ENCODE assay signal across 26 cellular contexts in the genomic region with DNA sequence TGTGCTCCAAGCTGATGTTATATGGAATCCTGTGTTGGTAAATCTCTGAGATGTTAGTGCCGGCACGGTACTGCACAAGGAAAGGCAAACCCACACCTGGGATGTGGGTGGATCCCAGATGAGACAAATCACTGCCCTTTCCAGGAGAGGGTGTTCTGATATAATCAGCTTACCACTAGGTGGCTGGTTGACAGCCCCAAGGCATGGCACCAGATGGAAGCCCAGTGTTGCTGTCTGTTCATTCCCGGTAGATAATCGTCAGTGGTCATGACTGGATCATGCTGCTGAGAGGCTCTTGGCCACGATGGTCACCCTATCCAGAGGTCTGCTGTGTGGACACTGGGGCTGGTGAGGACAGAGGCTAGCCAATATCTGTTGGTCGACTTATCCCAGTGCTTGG.
DNase-seq lines count a peak whose midpoint lies in the region; ATAC-seq, FAIRE-seq and TF ChIP-seq lines count a peak whose summit lies in the region.
"Had no signal": no experiment of that assay in that cellular context is flagged by ENCODE, and none has a peak within 500 bp of the region (broad histone marks: within the 10 kb centered on the region; RNA-seq: fewer than 3 reads in every experiment).

No MANE protein-coding gene starts in this region.

- no peak overlapping the region for H3K18ac ChIP-seq in IMR-90 (ENCODE audit: low read depth, low read length)
- H3K18ac ChIP-seq in H1 (ENCODE audit: extremely low read depth, low read length), result no peak overlapping the region
- H3K18ac ChIP-seq in trophoblast cell (ENCODE audit: low read length), result no peak overlapping the region

- H2BK12ac ChIP-seq in H1 (ENCODE audit: low read depth, low read length), result no peak overlapping the region
- H2BK12ac ChIP-seq in trophoblast cell (ENCODE audit: low read length), result no peak overlapping the region

- POLR2A ChIA-PET in IMR-90 (lab: Charles Lee; ENCODE audit: unreplicated experiment), result no interaction called here
- POLR2A ChIA-PET in H1 (lab: Charles Lee; ENCODE audit: partially characterized antibody), result no interaction called here
- POLR2A ChIA-PET in SK-N-SH (lab: Yijun Ruan, JAX), result no interaction called here
- POLR2A ChIA-PET in HepG2 (lab: Yijun Ruan, JAX), result no interaction called here

- no peaks in the 10 kb centered on the region for H3K4me1 Mint-ChIP-seq in activated T-cell treated with anti-CD3 and anti-CD28 coated beads, Interleukin-2, amount 50 U/mL, for 24 hours (ENCODE audit: low read depth)
- H3K4me1 Mint-ChIP-seq in activated T-cell treated with anti-CD3 and anti-CD28 coated beads, Interleukin-2, amount 50 U/mL, for 72 hours (ENCODE audit: low read depth), result no peaks in the 10 kb centered on the region

- H3K36me3 Mint-ChIP-seq in activated T-cell treated with anti-CD3 and anti-CD28 coated beads, Interleukin-2, amount 50 U/mL, for 24 hours (ENCODE audit: low read depth), result no peaks in the 10 kb centered on the region
- H3K36me3 Mint-ChIP-seq in activated T-cell treated with anti-CD3 and anti-CD28 coated beads, Interleukin-2, amount 50 U/mL, for 72 hours (ENCODE audit: insufficient read depth in 2 of 2), result no peaks in the 10 kb centered on the region

- H3K4me3 Mint-ChIP-seq in activated T-cell treated with anti-CD3 and anti-CD28 coated beads, Interleukin-2, amount 50 U/mL, for 24 hours, result no peak overlapping the region
- H3K4me3 Mint-ChIP-seq in activated T-cell treated with anti-CD3 and anti-CD28 coated beads, Interleukin-2, amount 50 U/mL, for 72 hours, result no peak overlapping the region
- H3K4me3 Mint-ChIP-seq: CD4-positive, alpha-beta T cell had no signal

- no peaks in the 10 kb centered on the region for H3K9me3 Mint-ChIP-seq in activated T-cell treated with anti-CD3 and anti-CD28 coated beads, Interleukin-2, amount 50 U/mL, for 24 hours
- H3K9me3 Mint-ChIP-seq in activated T-cell treated with anti-CD3 and anti-CD28 coated beads, Interleukin-2, amount 50 U/mL, for 72 hours, result no peaks in the 10 kb centered on the region
- H3K9me3 Mint-ChIP-seq: CD4-positive, alpha-beta T cell had no signal

- H3K9me2 ChIP-seq in SK-N-SH, result no peaks in the 10 kb centered on the region

- H4K5ac ChIP-seq in IMR-90 (ENCODE audit: low read depth, low read length), result no peak overlapping the region
- no peak overlapping the region for H4K5ac ChIP-seq in H1 (ENCODE audit: insufficient read length, low read depth, low read length)

- H4K8ac ChIP-seq in IMR-90 (ENCODE audit: low read depth in 2 of 2, low read length in 2 of 2) (no peak overlapping the region), H1 (ENCODE audit: extremely low read depth, insufficient read depth, low read length) (no peak overlapping the region), trophoblast cell (ENCODE audit: low read depth, low read length) (no peak overlapping the region)

- no peak overlapping the region for H3K14ac ChIP-seq in IMR-90 (replicated peaks; ENCODE audit: low read depth, low read length)
- no peak overlapping the region for H3K14ac ChIP-seq in H1 (ENCODE audit: insufficient read length)
- H3K14ac ChIP-seq in trophoblast cell (ENCODE audit: low read length), result no peak overlapping the region

- no peak for ATAC-seq in activated T-cell treated with anti-CD3 and anti-CD28 coated beads, Interleukin-2, amount 50 U/mL, for 72 hours (replicated peaks in 1 of 2)
- no peak for ATAC-seq in IMR-90 (ENCODE audit: low read depth)
- no peak for ATAC-seq in HepG2

- in situ Hi-C loops in IMR-90 (cut with MboI; ENCODE audit: low sequenced_read_pairs) (no loop called here), HepG2 (cut with HindIII; ENCODE audit: extremely low pct_ligation_motif_present, low pct_unique_long_range_greater_than_20kb) (no loop called here)

- H3K27me3 ChIP-seq in IMR-90 (ENCODE audit: control insufficient read depth, insufficient read depth, low read length) (no peaks in the 10 kb centered on the region), H1 (replicated peaks in 1 of 4; ENCODE audit: control insufficient read depth in 3 of 4, extremely low read depth in 1 of 4, insufficient read depth in 3 of 4, low read length in 3 of 4) (no peaks in the 10 kb centered on the region), trophoblast cell (ENCODE audit: insufficient read depth, low read length) (no peaks in the 10 kb centered on the region), SK-N-SH (ENCODE audit: insufficient read depth) (no peaks in the 10 kb centered on the region), HepG2 (ENCODE audit: control insufficient read depth in 1 of 2, insufficient read depth in 2 of 2, low read length in 2 of 2) (peaks cover 3 to 33% of the 10 kb centered on the region in 2 experiments; a peak in 3 of 5 replicates)
- H3K27me3 ChIP-seq: BLaER1 had no signal

- DNase-seq in activated T-cell treated with anti-CD3 and anti-CD28 coated beads, Interleukin-2, amount 50 U/mL, for 24 hours, result peak; percentile 6
- DNase-seq in activated T-cell treated with anti-CD3 and anti-CD28 coated beads, Interleukin-2, amount 50 U/mL, for 72 hours, result no peak
- DNase-seq in IMR-90 (no peak), H1 (ENCODE audit: low read depth in 1 of 2, low spot score in 2 of 2) (no peak), trophoblast cell (no peak), SK-N-SH (no peak), HepG2 (ENCODE audit: low spot score) (no peak), NCI-H2081 (lab: John Stamatoyannopoulos, UW) (no peak)
- DNase-seq: 8988T; CD4-positive, alpha-beta T cell; DMS79; EL; GDM1; GOT3; KBM-7; MV-4-11; NCI-H1105; NCI-H1436 treated with DMSO at 0.1 percent for 48 hours; NCI-H1930; NCI-H446; NCI-H524 treated with DMSO at 0.1 percent for 48 hours; NCI-H774; PC-9; SHP77 had no signal

- H2AFZ ChIP-seq in IMR-90 (replicated peaks; ENCODE audit: low read length, poor library complexity), result peak overlapping the region; percentile 14
- no peak overlapping the region for H2AFZ ChIP-seq in H1 (ENCODE audit: low read length)
- H2AFZ ChIP-seq in trophoblast cell (ENCODE audit: insufficient read depth, low read length, poor library complexity), result no peak overlapping the region
- no peak overlapping the region for H2AFZ ChIP-seq in SK-N-SH (ENCODE audit: low read depth)
- H2AFZ ChIP-seq in HepG2 (ENCODE audit: low read length), result no peak overlapping the region
- H2AFZ ChIP-seq: PC-9 had no signal

- H3K4ac ChIP-seq in IMR-90 (ENCODE audit: low read depth, low read length) (no peak overlapping the region), H1 (replicated peaks; ENCODE audit: insufficient read length, low read depth, low read length) (no peak overlapping the region), trophoblast cell (ENCODE audit: low read depth, low read length) (no peak overlapping the region)

- TF ChIP-seq RAD21 in IMR-90 (IDR thresholded peaks at IDR 0.05; ENCODE audit: low read length) (no peak), H1 (IDR thresholded peaks at IDR 0.05 in 1 of 2, conservative IDR thresholded peaks at IDR 0.05 in 1 of 2; ENCODE audit: low read depth in 2 of 2, low read length in 2 of 2) (no peak; a peak in 1 of 4 replicates), SK-N-SH (IDR thresholded peaks at IDR 0.05; ENCODE audit: low read length) (no peak), HepG2 (CRISPR knock-in tag; IDR thresholded peaks at IDR 0.05) (no peak)

- H3K4me1 ChIP-seq in IMR-90 (ENCODE audit: control insufficient read depth, insufficient read depth, low read length), result no peaks in the 10 kb centered on the region
- H3K4me1 ChIP-seq in H1 (replicated peaks in 1 of 4; ENCODE audit: control insufficient read depth in 3 of 4, insufficient read depth in 4 of 4, low read length in 3 of 4), result no peaks in the 10 kb centered on the region; a peak in 1 of 7 replicates
- no peaks in the 10 kb centered on the region for H3K4me1 ChIP-seq in trophoblast cell (ENCODE audit: control insufficient read depth in 1 of 2, insufficient read depth in 2 of 2, low read length in 2 of 2)
- H3K4me1 ChIP-seq in SK-N-SH (ENCODE audit: control insufficient read depth in 1 of 2, insufficient read depth in 2 of 2, low read depth in 1 of 2, low read length in 1 of 2), result no peaks in the 10 kb centered on the region
- no peaks in the 10 kb centered on the region for H3K4me1 ChIP-seq in HepG2 (ENCODE audit: insufficient read depth, low read length)
- H3K4me1 ChIP-seq: BLaER1 had no signal

- CTCF ChIA-PET in IMR-90 (lab: Yijun Ruan, JAX), result no interaction called here
- CTCF ChIA-PET in H1 (lab: Charles Lee; ENCODE audit: partially characterized antibody), result interaction anchor here (1.0 to 1.9 kb wide), 2 partner anchors 11 to 44 kb away, joined by 3 to 4 read pairs; no protein-coding TSS in a partner anchor
- CTCF ChIA-PET in SK-N-SH (lab: Yijun Ruan, JAX), result no interaction called here
- CTCF ChIA-PET in HepG2 (lab: Yijun Ruan, JAX; ENCODE audit: low intra/inter-chr PET ratio, low total read pairs), result no interaction called here

- H2AK5ac ChIP-seq in IMR-90 (ENCODE audit: low read depth, low read length) (no peak overlapping the region), H1 (ENCODE audit: low read depth, low read length) (no peak overlapping the region), trophoblast cell (ENCODE audit: low read length) (no peak overlapping the region)

- H3K79me1 ChIP-seq in IMR-90 (ENCODE audit: low read depth in 1 of 2, low read length in 2 of 2) (no peaks in the 10 kb centered on the region), H1 (ENCODE audit: low read depth, low read length) (no peaks in the 10 kb centered on the region), trophoblast cell (ENCODE audit: low read length) (no peaks in the 10 kb centered on the region)

- TF ChIP-seq EP300 in H1 (IDR thresholded peaks at IDR 0.05; ENCODE audit: borderline replicate concordance in 1 of 2, low read depth in 2 of 2, low read length in 2 of 2) (no peak), SK-N-SH (IDR thresholded peaks at IDR 0.05; ENCODE audit: borderline replicate concordance in 1 of 2, low read depth in 1 of 2, low read length in 1 of 2) (no peak), HepG2 (IDR thresholded peaks at IDR 0.05; ENCODE audit: low read depth in 2 of 2, low read length in 2 of 2) (no peak), HepG2 (CRISPR knock-in tag; IDR thresholded peaks at IDR 0.05; ENCODE audit: borderline replicate concordance) (no peak)

- H2BK15ac ChIP-seq in IMR-90 (ENCODE audit: low read depth, low read length) (no peak overlapping the region), H1 (ENCODE audit: low read length) (no peak overlapping the region)

- dilution Hi-C loops in IMR-90 (cut with HindIII; ENCODE audit: low sequenced_read_pairs, unreplicated experiment), result no loop called here

- H3F3A ChIP-seq in SK-N-SH (replicated peaks; ENCODE audit: insufficient read depth), result no peaks in the 10 kb centered on the region

- H2BK120ac ChIP-seq in IMR-90 (ENCODE audit: low read depth, low read length) (no peak overlapping the region), H1 (replicated peaks; ENCODE audit: low read depth, low read length) (no peak overlapping the region), trophoblast cell (ENCODE audit: insufficient read depth, low read length, poor library complexity) (no peak overlapping the region)

- H4K91ac ChIP-seq in IMR-90 (ENCODE audit: insufficient read depth, low read depth, low read length) (no peak overlapping the region), H1 (replicated peaks; ENCODE audit: insufficient read length, low read length) (no peak overlapping the region), trophoblast cell (ENCODE audit: low read depth, low read length) (no peak overlapping the region)

- H3K23me2 ChIP-seq in H1 (ENCODE audit: low read depth, low read length), result no peaks in the 10 kb centered on the region

- H3K9me3 ChIP-seq in IMR-90 (ENCODE audit: control insufficient read depth, insufficient read depth, low read length) (peaks cover 73% of the 10 kb centered on the region), H1 (ENCODE audit: insufficient read depth in 2 of 2, low read depth in 1 of 2, low read length in 1 of 2) (peaks cover 48 to 85% of the 10 kb centered on the region in 2 experiments), trophoblast cell (ENCODE audit: insufficient read depth, low read depth, low read length) (peaks cover 42% of the 10 kb centered on the region), SK-N-SH (no peaks in the 10 kb centered on the region), HepG2 (ENCODE audit: low read length) (no peaks in the 10 kb centered on the region)
- H3K9me3 ChIP-seq: BLaER1 had no signal

- WGBS in IMR-90 (ENCODE audit: extremely low coverage in 2 of 2, insufficient read length in 1 of 2), 2 experiments, result 72% methylated on average over 3 of the region's 6 CpGs; no CpG with 5 or more reads in 1 of the 2 experiments
- whole genome bisulfite sequencing in H1 (ENCODE audit: extremely low coverage in 1 of 2, insufficient coverage in 1 of 2, insufficient read length in 1 of 2, insufficient replicate concordance in 2 of 2, low coverage in 1 of 2, low lambda C conversion rate in 2 of 2, missing lambda C conversion rate in 1 of 2), 2 experiments, result 89% methylated on average over 6 of the region's 6 CpGs; no CpG with 5 or more reads in 1 of the 2 experiments
- no CpG with 5 or more reads among the region's 6 CpGs for WGBS in trophoblast cell (ENCODE audit: extremely low coverage, insufficient coverage, insufficient read length)
- 56% methylated on average over 5 of the region's 6 CpGs for WGBS in SK-N-SH (ENCODE audit: low lambda C conversion rate)
- WGBS in HepG2 (ENCODE audit: low lambda C conversion rate), result 63% methylated on average over 2 of the region's 6 CpGs

- no peak overlapping the region for H2AK9ac ChIP-seq in IMR-90 (replicated peaks; ENCODE audit: low read depth, low read length, poor library complexity)

- peaks cover 9% of the 10 kb centered on the region for H3K27me3 Mint-ChIP-seq in activated T-cell treated with anti-CD3 and anti-CD28 coated beads, Interleukin-2, amount 50 U/mL, for 24 hours
- H3K27me3 Mint-ChIP-seq in activated T-cell treated with anti-CD3 and anti-CD28 coated beads, Interleukin-2, amount 50 U/mL, for 72 hours (ENCODE audit: low read depth), result peaks cover 11% of the 10 kb centered on the region

- no peak for TF ChIP-seq CTCF in IMR-90 (conservative IDR thresholded peaks at IDR 0.05; ENCODE audit: low read depth, low read length)
- TF ChIP-seq CTCF in H1 (IDR thresholded peaks at IDR 0.05; ENCODE audit: control extremely low read depth in 1 of 3, insufficient read depth in 1 of 3, low read depth in 1 of 3, low read length in 3 of 3), result peak; percentile 7 to 28 (median 14); a peak in 2 of 4 replicates
- TF ChIP-seq CTCF in SK-N-SH (IDR thresholded peaks at IDR 0.05), result no peak
- no peak for TF ChIP-seq CTCF in HepG2 (CRISPR knock-in tag; IDR thresholded peaks at IDR 0.05)

- no peak overlapping the region for H3K56ac ChIP-seq in IMR-90 (ENCODE audit: extremely low read depth, insufficient read depth, low read length)
- H3K56ac ChIP-seq in H1 (replicated peaks; ENCODE audit: insufficient read length, low read depth, low read length), result no peak overlapping the region

- intact Hi-C loops in IMR-90 (cut with micrococcal nuclease) (no loop called here), HepG2 (cut with micrococcal nuclease; ENCODE audit: unreplicated experiment) (no loop called here)

- H4K12ac ChIP-seq in trophoblast cell (ENCODE audit: low read depth, low read length), result no peak overlapping the region

- TF ChIP-seq POLR2A in IMR-90 (IDR thresholded peaks at IDR 0.05; ENCODE audit: low read depth, low read length) (no peak), H1 (IDR thresholded peaks at IDR 0.05; ENCODE audit: control extremely low read depth in 1 of 2, low read depth in 2 of 2, low read length in 2 of 2) (no peak), HepG2 (IDR thresholded peaks at IDR 0.05; ENCODE audit: insufficient read depth in 1 of 2, low read depth in 2 of 2, low read length in 2 of 2) (no peak)

- no peaks in the 10 kb centered on the region for H4K20me1 ChIP-seq in IMR-90 (ENCODE audit: insufficient read depth, low read length)
- H4K20me1 ChIP-seq in H1 (replicated peaks in 1 of 2; ENCODE audit: control insufficient read depth in 1 of 2, insufficient read depth in 2 of 2, low read length in 2 of 2), result no peaks in the 10 kb centered on the region
- no peaks in the 10 kb centered on the region for H4K20me1 ChIP-seq in SK-N-SH (ENCODE audit: insufficient read depth)
- no peaks in the 10 kb centered on the region for H4K20me1 ChIP-seq in HepG2 (ENCODE audit: insufficient read depth, low read length)
- H4K20me1 ChIP-seq: BLaER1 had no signal

- no peaks in the 10 kb centered on the region for H3K79me2 ChIP-seq in H1 (ENCODE audit: control insufficient read depth in 1 of 2, insufficient read depth in 2 of 2, low read length in 2 of 2)
- H3K79me2 ChIP-seq in trophoblast cell (ENCODE audit: control insufficient read depth, insufficient read depth, low read length, poor library complexity), result no peaks in the 10 kb centered on the region
- no peaks in the 10 kb centered on the region for H3K79me2 ChIP-seq in SK-N-SH (ENCODE audit: insufficient read depth)
- H3K79me2 ChIP-seq in HepG2 (ENCODE audit: insufficient read depth, low read length), result no peaks in the 10 kb centered on the region

- no peak overlapping the region for H3K27ac Mint-ChIP-seq in activated T-cell treated with anti-CD3 and anti-CD28 coated beads, Interleukin-2, amount 50 U/mL, for 24 hours
- no peak overlapping the region for H3K27ac Mint-ChIP-seq in activated T-cell treated with anti-CD3 and anti-CD28 coated beads, Interleukin-2, amount 50 U/mL, for 72 hours
- H3K27ac Mint-ChIP-seq: CD4-positive, alpha-beta T cell had no signal

- H2BK5ac ChIP-seq in IMR-90 (ENCODE audit: low read depth, low read length, poor library complexity, severe bottlenecking) (no peak overlapping the region), H1 (ENCODE audit: low read depth, low read length) (no peak overlapping the region), trophoblast cell (ENCODE audit: low read depth, low read length, poor library complexity) (no peak overlapping the region)

- H2BK20ac ChIP-seq in IMR-90 (ENCODE audit: low read depth, low read length) (no peak overlapping the region), H1 (ENCODE audit: low read length) (no peak overlapping the region)

- BruUV-seq in IMR-90 (replicated peaks; lab: Mats Ljungman, UMichigan) (no TSS peak), HepG2 (replicated peaks; lab: Mats Ljungman, UMichigan) (no TSS peak)

- no peak for FAIRE-seq in H1 (lab: Jason Lieb, UNC)
- FAIRE-seq in HepG2 (lab: Jason Lieb, UNC), result no peak
- FAIRE-seq: GM12891 had no signal

- H3K4me2 ChIP-seq in IMR-90 (ENCODE audit: low read depth, low read length) (no peak overlapping the region), H1 (ENCODE audit: insufficient read depth in 1 of 2, low read depth in 2 of 2, low read length in 2 of 2) (no peak overlapping the region), trophoblast cell (ENCODE audit: low read length) (no peak overlapping the region), SK-N-SH (no peak overlapping the region), HepG2 (ENCODE audit: low read depth, low read length) (no peak overlapping the region)
- H3K4me2 ChIP-seq: BLaER1, PC-9 had no signal

- H3K27ac ChIP-seq in IMR-90 (ENCODE audit: insufficient read depth, low read length) (no peak overlapping the region), H1 (ENCODE audit: low read depth, low read length) (no peak overlapping the region), trophoblast cell (ENCODE audit: low read depth, low read length) (no peak overlapping the region), SK-N-SH (ENCODE audit: low read depth in 2 of 2, low read length in 1 of 2) (no peak overlapping the region), HepG2 (ENCODE audit: extremely low read length, insufficient read depth, low read length) (no peak overlapping the region)
- H3K27ac ChIP-seq: BLaER1, PC-9 had no signal

- H3K4me3 ChIP-seq in IMR-90 (ENCODE audit: insufficient read depth, low read depth, low read length) (no peak overlapping the region), H1 (ENCODE audit: extremely low read depth in 1 of 4, insufficient read depth in 2 of 4, low read depth in 3 of 4, low read length in 4 of 4) (no peak overlapping the region; a peak in 1 of 8 replicates), trophoblast cell (ENCODE audit: low read depth, low read length) (peak overlapping the region; percentile 8), SK-N-SH (ENCODE audit: low read depth in 2 of 2, low read length in 1 of 2) (no peak overlapping the region), HepG2 (replicated peaks in 1 of 3; ENCODE audit: insufficient read depth in 1 of 3, low read depth in 2 of 3, low read length in 3 of 3) (no peak overlapping the region)
- H3K4me3 ChIP-seq: BLaER1, PC-9 had no signal

- no peaks in the 10 kb centered on the region for H3K9me1 ChIP-seq in IMR-90 (ENCODE audit: insufficient read depth, low read length)

- H3K36me3 ChIP-seq in IMR-90 (ENCODE audit: control insufficient read depth, insufficient read depth, low read length), result no peaks in the 10 kb centered on the region
- H3K36me3 ChIP-seq in H1 (ENCODE audit: control insufficient read depth in 2 of 4, insufficient read depth in 4 of 4, low read length in 3 of 4), result peaks cover 0 to 10% (median 2%) of the 10 kb centered on the region in 4 experiments; a peak in 3 of 8 replicates
- H3K36me3 ChIP-seq in trophoblast cell (ENCODE audit: control insufficient read depth in 1 of 2, insufficient read depth in 2 of 2, low read length in 2 of 2), result no peaks in the 10 kb centered on the region
- H3K36me3 ChIP-seq in SK-N-SH (replicated peaks in 1 of 2; ENCODE audit: control insufficient read depth in 1 of 2, insufficient read depth in 2 of 2, low read length in 1 of 2), result no peaks in the 10 kb centered on the region
- no peaks in the 10 kb centered on the region for H3K36me3 ChIP-seq in HepG2 (replicated peaks in 1 of 2; ENCODE audit: control insufficient read depth in 1 of 2, insufficient read depth in 2 of 2, low read length in 2 of 2)
- H3K36me3 ChIP-seq: BLaER1 had no signal

- H3K23ac ChIP-seq in IMR-90 (ENCODE audit: low read depth, low read length), result no peak overlapping the region
- no peak overlapping the region for H3K23ac ChIP-seq in H1 (ENCODE audit: insufficient read length)
- H3K23ac ChIP-seq in trophoblast cell (ENCODE audit: low read length), result no peak overlapping the region

- H3K9ac ChIP-seq in IMR-90 (ENCODE audit: low read depth, low read length) (no peak overlapping the region), H1 (replicated peaks in 1 of 4; ENCODE audit: extremely low read depth in 1 of 4, low read depth in 3 of 4, low read length in 3 of 4) (no peak overlapping the region), trophoblast cell (ENCODE audit: low read length) (no peak overlapping the region), SK-N-SH (no peak overlapping the region), HepG2 (ENCODE audit: insufficient read depth, low read depth, low read length) (no peak overlapping the region)
- H3K9ac ChIP-seq: BLaER1 had no signal

Comparison
In these comparisons a context has a peak if more than half of its experiments do, and no peak if none do; other contexts are left out.
1. CTCF ChIP-seq: peak in H1 (3 of 3); none in IMR-90 (single experiment), SK-N-SH (single experiment) and HepG2 (single experiment).